ENCODE assay signal across 9 cellular contexts in the genomic region with DNA sequence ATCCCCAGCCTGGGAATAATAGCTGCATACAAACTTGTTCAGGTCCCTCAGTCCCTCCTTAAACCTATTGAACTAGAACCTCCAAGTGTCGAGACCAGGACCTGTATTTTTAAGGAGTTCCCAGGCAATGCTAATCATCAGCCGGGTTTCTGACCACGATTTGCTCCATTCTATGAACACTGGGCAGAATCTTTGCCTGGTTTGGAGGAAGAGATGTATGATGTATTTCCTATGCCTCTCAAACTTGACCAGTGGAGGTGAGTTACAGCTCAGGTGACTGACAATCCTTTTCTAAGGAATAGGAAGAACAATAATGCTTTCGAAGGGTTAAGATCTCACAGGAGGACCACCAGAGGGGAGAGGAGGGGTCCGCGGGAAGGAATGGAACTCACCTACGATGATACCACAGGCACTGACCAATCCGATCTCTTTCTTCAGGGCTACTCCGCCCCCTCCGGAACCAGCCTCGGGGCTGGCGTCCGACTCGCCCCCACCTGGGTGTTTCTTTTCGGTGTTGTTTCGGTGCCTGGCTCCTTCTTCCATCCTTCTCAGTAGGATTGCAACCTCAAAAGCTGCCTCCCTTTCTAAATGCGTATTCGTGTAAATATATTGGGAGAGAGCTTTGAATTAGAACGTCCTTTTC. TPM values are rescaled to one million over a fixed set of nuclear protein-coding genes. Genes with fewer than 3 reads are reported as not detected.
DNase-seq lines count a peak whose midpoint lies in the region; ATAC-seq and TF ChIP-seq lines count a peak whose summit lies in the region.
"Had no signal": no experiment of that assay in that cellular context is flagged by ENCODE, and none has a peak within 500 bp of the region (broad histone marks: within the 10 kb centered on the region; RNA-seq: fewer than 3 reads in every experiment).

No MANE protein-coding gene starts in this region.

- DNase-seq in Ammon's horn (ENCODE audit: low spot score) (peak; percentile 59), NCI-H2196 treated with DMSO at 0.1 percent for 48 hours (lab: John Stamatoyannopoulos, UW; ENCODE audit: unreplicated experiment) (peak; percentile 19), right cardiac atrium (peak in 2 of 3 donors; percentile 50 to 66), psoas muscle (peak; percentile 35 to 66), NCI-H1092 (lab: John Stamatoyannopoulos, UW) (no peak)
- DNase-seq in activated naive CD4-positive, alpha-beta T cell treated with anti-CD3 and anti-CD28 coated beads, Interleukin-2, amount 50 U/mL, for 16 hours = peak; percentile 48

- WGBS in right cardiac atrium = 2% methylated on average over 19 of the region's 19 CpGs
- WGBS in psoas muscle, 3 donors = 1% methylated on average over 19 of the region's 19 CpGs

- H3K9me3 ChIP-seq in right cardiac atrium (ENCODE audit: control insufficient read depth, low read length) = no peaks in the 10 kb centered on the region
- H3K9me3 ChIP-seq in psoas muscle = no peaks in the 10 kb centered on the region

- H3K27ac ChIP-seq in right cardiac atrium (ENCODE audit: low read length) = no peak overlapping the region
- H3K27ac ChIP-seq in psoas muscle = peak overlapping the region; percentile 57

- TF ChIP-seq CTCF in psoas muscle (IDR thresholded peaks at IDR 0.05) = no peak

- H3K4me3 ChIP-seq in right cardiac atrium (ENCODE audit: low read length) = peak overlapping the region; percentile 52
- peak overlapping the region; percentile 73 for H3K4me3 ChIP-seq in psoas muscle

- H3K4me1 ChIP-seq in right cardiac atrium (ENCODE audit: control insufficient read depth, insufficient read depth, low read length) = no peaks in the 10 kb centered on the region
- H3K4me1 ChIP-seq in psoas muscle = peaks cover 21% of the 10 kb centered on the region

- peak; percentile 69 to 77 for ATAC-seq in right cardiac atrium
- ATAC-seq in psoas muscle = peak; percentile 61 to 81 (median 76)
- no peak for ATAC-seq in HG03342 (IDR thresholded peaks at IDR 0.05; ENCODE audit: unreplicated experiment)
- no peak for ATAC-seq in HG03175 (IDR thresholded peaks at IDR 0.05; ENCODE audit: unreplicated experiment)

- no peaks in the 10 kb centered on the region for H3K36me3 ChIP-seq in psoas muscle (ENCODE audit: insufficient read depth in 1 of 2, low read depth in 1 of 2)

- intact Hi-C loops in right cardiac atrium (cut with DNase I) (no loop called here), psoas muscle (cut with DNase I) (loop anchor here in 1 of 2 donors (2.0 kb wide), 1 partner anchor 28 kb away; no protein-coding TSS in a partner anchor)

- no peaks in the 10 kb centered on the region for H3K27me3 ChIP-seq in right cardiac atrium (ENCODE audit: control insufficient read depth, insufficient read depth)
- no peaks in the 10 kb centered on the region for H3K27me3 ChIP-seq in psoas muscle (ENCODE audit: insufficient read depth in 3 of 3, low read length in 2 of 3)

RNA-seq across cellular contexts. Expression of a gene that starts 1.0 kb away (rescaled TPM):
- total RNA-seq in right cardiac atrium (10 to 100 TPM in 2 of 4 donors, 1 to 10 TPM in 2; 6.9 to 11.7 (median 10.1) TPM), psoas muscle (10 to 100 TPM in 3 of 4 donors, 1 to 10 TPM in 1; 7.5 to 43.0 (median 24.1) TPM)
- polyA plus RNA-seq in right cardiac atrium (7.8 TPM), psoas muscle (10 to 100 TPM; 10.4 to 72.6 (median 44.2) TPM)

RNA-seq across cellular contexts. Expression of a gene that starts 55.2 kb away (rescaled TPM):
- total RNA-seq in right cardiac atrium = not detected
- polyA plus RNA-seq in right cardiac atrium = not detected
- not detected for total RNA-seq in psoas muscle
- polyA plus RNA-seq in psoas muscle = not detected
- total RNA-seq: dermis microvascular lymphatic vessel endothelial cell had no signal

Comparison
In these comparisons a context has a peak if more than half of its experiments do, and no peak if none do; other contexts are left out.
1. ATAC-seq: peak in right cardiac atrium (2 of 2) and psoas muscle (4 of 4); none in HG03342 (single experiment) and HG03175 (single experiment).